ENCODE assay signal across 9 cellular contexts in genomic region chr17:57379237-57380054, GRCh38.
DNase-seq lines count a peak whose midpoint lies in the region; ATAC-seq, FAIRE-seq and TF ChIP-seq lines count a peak whose summit lies in the region.
"Had no signal": no experiment of that assay in that cellular context is flagged by ENCODE, and none has a peak within 500 bp of the region (broad histone marks: within the 10 kb centered on the region; RNA-seq: fewer than 3 reads in every experiment).

No MANE protein-coding gene starts in this region.

- peak overlapping the region; percentile 46 for H3K56ac ChIP-seq in mesendoderm (ENCODE audit: low read length)

- no peak for TF ChIP-seq POLR2A in A549 (IDR thresholded peaks at IDR 0.05; ENCODE audit: low read length)

- no peak overlapping the region for H3K4me3 ChIP-seq in A549
- no peak overlapping the region for H3K4me3 ChIP-seq in HUES64 (ENCODE audit: low read length)
- no peak overlapping the region for H3K4me3 ChIP-seq in astrocyte of the spinal cord (ENCODE audit: low read depth, low read length)
- H3K4me3 ChIP-seq in mesendoderm (ENCODE audit: low read length): no peak overlapping the region

- H3K4ac ChIP-seq in mesendoderm (ENCODE audit: low read depth, low read length): peak overlapping the region; percentile 17

- H3K23ac ChIP-seq in mesendoderm (ENCODE audit: low read length): no peak overlapping the region

- no peak overlapping the region for H2BK120ac ChIP-seq in mesendoderm (ENCODE audit: low read depth, low read length)

- H3K4me1 ChIP-seq in A549: peaks cover 47% of the 10 kb centered on the region
- H3K4me1 ChIP-seq in HUES64 (ENCODE audit: insufficient read depth, low read length): peaks cover 34% of the 10 kb centered on the region
- H3K4me1 ChIP-seq in mesendoderm (ENCODE audit: control insufficient read depth, low read depth, low read length): peaks cover 6% of the 10 kb centered on the region

- H2BK5ac ChIP-seq in mesendoderm (ENCODE audit: low read length): no peak overlapping the region

- H3K36me3 ChIP-seq in HUES64 (ENCODE audit: insufficient read depth, low read length) (0 out of 2 replicates have a peak, but pooled peaks cover 4% of the 10 kb centered on the region), mesendoderm (ENCODE audit: control insufficient read depth, insufficient read depth, low read length) (no peaks in the 10 kb centered on the region)

- TF ChIP-seq EP300 in A549 (IDR thresholded peaks at IDR 0.05): no peak

- H3K9ac ChIP-seq in HUES64 (ENCODE audit: low read depth, low read length) (0 out of 2 replicates have a peak overlapping the region, but pooled peaks have one; percentile 3), mesendoderm (ENCODE audit: low read length) (peak overlapping the region; percentile 8)

- no peaks in the 10 kb centered on the region for H3K27me3 Mint-ChIP-seq in effector memory CD8-positive, alpha-beta T cell

- H3K27me3 ChIP-seq in HUES64 (ENCODE audit: insufficient read depth, low read length): no peaks in the 10 kb centered on the region
- no peaks in the 10 kb centered on the region for H3K27me3 ChIP-seq in mesendoderm (ENCODE audit: insufficient read depth, low read length, poor library complexity)

- in situ Hi-C loops in astrocyte of the spinal cord (cut with HindIII; ENCODE audit: low sequenced_read_pairs): no loop called here

- no peak for TF ChIP-seq CTCF in A549 (IDR thresholded peaks at IDR 0.05)
- no peak for TF ChIP-seq CTCF in astrocyte of the spinal cord (IDR thresholded peaks at IDR 0.05; ENCODE audit: low read depth, low read length)

- no peak for DNase-seq in A549 (ENCODE audit: low read depth in 1 of 2, low spot score in 1 of 2)
- DNase-seq in astrocyte of the spinal cord (ENCODE audit: low read depth, low spot score): peak; percentile 27
- peak; percentile 68 for DNase-seq in mesendoderm
- no peak for DNase-seq in effector memory CD8-positive, alpha-beta T cell
- DNase-seq in NCI-H2107 treated with DMSO at 0.1 percent for 48 hours (lab: John Stamatoyannopoulos, UW; ENCODE audit: unreplicated experiment): no peak
- no peak for DNase-seq in activated effector memory CD4-positive, alpha-beta T cell treated with Interleukin-2 at 50 U/mL for 16 hours

- H3K4me1 Mint-ChIP-seq in effector memory CD8-positive, alpha-beta T cell (ENCODE audit: low read depth in 2 of 2): peaks cover 2 to 24% of the 10 kb centered on the region in 2 donors

- H3K27ac ChIP-seq in A549 (peak overlapping the region; percentile 70 to 89), HUES64 (ENCODE audit: low read depth, low read length) (peak overlapping the region; percentile 79), mesendoderm (ENCODE audit: low read depth, low read length) (no peak overlapping the region)

- CTCF ChIA-PET in A549 (lab: Yijun Ruan, JAX): interaction anchor here (1.2 to 4.1 kb wide), 2 partner anchors 62 to 137 kb away, joined by 5 to 16 read pairs; no protein-coding TSS in a partner anchor

- 0 out of 3 replicates have a peak overlapping the region, but pooled peaks have one; percentile 3 for H3K4me2 ChIP-seq in A549
- H3K4me2 ChIP-seq in mesendoderm (ENCODE audit: low read length): no peak overlapping the region

- no peak overlapping the region for H3K27ac Mint-ChIP-seq in effector memory CD8-positive, alpha-beta T cell

- POLR2A ChIA-PET in A549 (lab: Yijun Ruan, JAX): no interaction called here

- no peak overlapping the region for H2AK5ac ChIP-seq in mesendoderm (ENCODE audit: low read length)

- 81% methylated on average over 13 of the region's 13 CpGs for WGBS in A549 (ENCODE audit: missing lambda C conversion rate)
- 47% methylated on average over 13 of the region's 13 CpGs for WGBS in HUES64
- no CpG with 5 or more reads among the region's 13 CpGs for WGBS in mesendoderm (ENCODE audit: extremely low coverage, insufficient coverage, low lambda C conversion rate)

- H3K79me1 ChIP-seq in mesendoderm (ENCODE audit: low read length): peaks cover 11% of the 10 kb centered on the region

- no peak for TF ChIP-seq RAD21 in A549 (conservative IDR thresholded peaks at IDR 0.05 in 1 of 2, IDR thresholded peaks at IDR 0.05 in 1 of 2)

- H3K36me3 Mint-ChIP-seq in effector memory CD8-positive, alpha-beta T cell (ENCODE audit: insufficient read depth): no peaks in the 10 kb centered on the region

- peaks cover 15% of the 10 kb centered on the region; the same call in 1 of the 3 replicates for H3K9me3 ChIP-seq in A549
- H3K9me3 ChIP-seq in HUES64 (ENCODE audit: insufficient read depth, low read depth, low read length): no peaks in the 10 kb centered on the region

- H2BK15ac ChIP-seq in mesendoderm (replicated peaks; ENCODE audit: low read depth): no peak overlapping the region

- no peaks in the 10 kb centered on the region for H3K9me3 Mint-ChIP-seq in effector memory CD8-positive, alpha-beta T cell

- no peak for FAIRE-seq in A549 (lab: Jason Lieb, UNC)
- FAIRE-seq: islet of Langerhans had no signal

- no peak overlapping the region for H4K5ac ChIP-seq in mesendoderm (ENCODE audit: low read length)

- peak overlapping the region; percentile 52 for H3K18ac ChIP-seq in mesendoderm (ENCODE audit: low read length)

- H3K79me2 ChIP-seq in mesendoderm (ENCODE audit: control insufficient read depth, insufficient read depth, low read length): no peaks in the 10 kb centered on the region

- H4K8ac ChIP-seq in mesendoderm (ENCODE audit: low read depth, low read length): no peak overlapping the region

- ATAC-seq in A549: peak in 1 of 2 experiments; percentile 34; a peak in 3 of 6 replicates
- no peak for ATAC-seq in HG03175 (IDR thresholded peaks at IDR 0.05; ENCODE audit: unreplicated experiment)
- no peak for ATAC-seq in effector memory CD8-positive, alpha-beta T cell (replicated peaks)

- H3K4me3 Mint-ChIP-seq in effector memory CD8-positive, alpha-beta T cell: no peak overlapping the region

TF ChIP-seq in A549, 52 proteins besides CTCF, POLR2A, EP300 and RAD21:
- TF ChIP-seq NPAS2 (CRISPR knock-in tag; IDR thresholded peaks at IDR 0.05; ENCODE audit: borderline replicate concordance) (no peak), CBX2 (IDR thresholded peaks at IDR 0.05; ENCODE audit: borderline replicate concordance, low read depth) (no peak), BCL3 (IDR thresholded peaks at IDR 0.05) (no peak), HOXB5 (CRISPR knock-in tag; IDR thresholded peaks at IDR 0.05) (no peak), EHMT2 (IDR thresholded peaks at IDR 0.05; ENCODE audit: low read depth) (no peak), JUNB (IDR thresholded peaks at IDR 0.05) (no peak), GATA3 (IDR thresholded peaks at IDR 0.05; ENCODE audit: borderline replicate concordance) (no peak), FOSL2 (IDR thresholded peaks at IDR 0.05) (no peak), FOSL2 (CRISPR knock-in tag; IDR thresholded peaks at IDR 0.05) (no peak), KDM1A (IDR thresholded peaks at IDR 0.05; ENCODE audit: low read depth) (no peak), NR3C1 (IDR thresholded peaks at IDR 0.05) (no peak), HDAC2 (IDR thresholded peaks at IDR 0.05) (no peak), MYC (IDR thresholded peaks at IDR 0.05; ENCODE audit: borderline replicate concordance, low read length) (no peak), ESRRA (IDR thresholded peaks at IDR 0.05; ENCODE audit: borderline replicate concordance, low read length) (no peak), JUN (IDR thresholded peaks at IDR 0.05) (no peak)
- TF ChIP-seq, protein P1, sequence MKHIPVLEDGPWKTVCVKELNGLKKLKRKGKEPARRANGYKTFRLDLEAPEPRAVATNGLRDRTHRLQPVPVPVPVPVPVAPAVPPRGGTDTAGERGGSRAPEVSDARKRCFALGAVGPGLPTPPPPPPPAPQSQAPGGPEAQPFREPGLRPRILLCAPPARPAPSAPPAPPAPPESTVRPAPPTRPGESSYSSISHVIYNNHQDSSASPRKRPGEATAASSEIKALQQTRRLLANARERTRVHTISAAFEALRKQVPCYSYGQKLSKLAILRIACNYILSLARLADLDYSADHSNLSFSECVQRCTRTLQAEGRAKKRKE (CRISPR knock-in tag; IDR thresholded peaks at IDR 0.05; ENCODE audit: low read depth): no peak

Comparison
In these comparisons a context has a peak if more than half of its experiments do, and no peak if none do; other contexts are left out.
1. DNase-seq: peak in astrocyte of the spinal cord (single experiment) and mesendoderm (single experiment); none in A549 (0 of 2), effector memory CD8-positive, alpha-beta T cell (0 of 3), NCI-H2107 treated with DMSO at 0.1 percent for 48 hours (single experiment) and activated effector memory CD4-positive, alpha-beta T cell treated with Interleukin-2 at 50 U/mL for 16 hours (single experiment).